ENCODE assay signal across 14 cellular contexts in genomic region chr12:46794593-46795190, GRCh38. TPM values are rescaled to one million over a fixed set of nuclear protein-coding genes. Genes with fewer than 3 reads are reported as not detected.
A peak's percentile ranks its signal among the peaks of the same experiment; 100 is the strongest.
DNase-seq lines count a peak whose midpoint lies in the region; ATAC-seq and TF ChIP-seq lines count a peak whose summit lies in the region.
"Had no signal": no experiment of that assay in that cellular context is flagged by ENCODE, and none has a peak within 500 bp of the region (broad histone marks: within the 10 kb centered on the region; RNA-seq: fewer than 3 reads in every experiment).

No MANE protein-coding gene starts in this region.

- H3K9me3 ChIP-seq in osteoblast (ENCODE audit: low read depth, low read length) = no peaks in the 10 kb centered on the region
- no peaks in the 10 kb centered on the region for H3K9me3 ChIP-seq in WERI-Rb-1 (ENCODE audit: severe bottlenecking)
- H3K9me3 ChIP-seq: ascending aorta had no signal

- no peaks in the 10 kb centered on the region for H4K20me1 ChIP-seq in osteoblast (ENCODE audit: insufficient read depth, low read length)

- H3K27ac ChIP-seq in osteoblast (ENCODE audit: low read depth, low read length) (no peak overlapping the region), WERI-Rb-1 (no peak overlapping the region)
- H3K27ac ChIP-seq: ascending aorta, foreskin keratinocyte had no signal

- no peaks in the 10 kb centered on the region for H3K36me3 Mint-ChIP-seq in activated T-cell treated with anti-CD3 and anti-CD28 coated beads, Interleukin-2, amount 50 U/mL, for 24 hours (ENCODE audit: low read depth)
- H3K36me3 Mint-ChIP-seq in activated T-helper 1 cell treated with anti-CD3 and anti-CD28 coated beads, Interleukin-12 subunit alpha, Interleukin-12 subunit beta, Interleukin-2, Interleukin-4 antibody, amounts not matched to agents 30 ng/mL and 10 ng/mL and 1 ng/mL, durations not matched to agents 14 hours and 24 hours and 36 hours (ENCODE audit: low read depth) = peaks cover 4% of the 10 kb centered on the region

- H3K36me3 ChIP-seq in osteoblast (ENCODE audit: insufficient read depth, low read length) (no peaks in the 10 kb centered on the region), WERI-Rb-1 (no peaks in the 10 kb centered on the region)
- H3K36me3 ChIP-seq: ascending aorta had no signal

- ATAC-seq in GM19463 (IDR thresholded peaks at IDR 0.05; ENCODE audit: unreplicated experiment) = peak; percentile 77
- peak; percentile 82 for ATAC-seq in HG02885 (IDR thresholded peaks at IDR 0.05; ENCODE audit: poor library complexity, unreplicated experiment)
- ATAC-seq: foreskin keratinocyte; left cardiac atrium; naive thymus-derived CD8-positive, alpha-beta T cell had no signal

- peaks cover 7% of the 10 kb centered on the region for H3K27me3 Mint-ChIP-seq in activated T-cell treated with anti-CD3 and anti-CD28 coated beads, Interleukin-2, amount 50 U/mL, for 24 hours
- H3K27me3 Mint-ChIP-seq in activated T-helper 1 cell treated with anti-CD3 and anti-CD28 coated beads, Interleukin-12 subunit alpha, Interleukin-12 subunit beta, Interleukin-2, Interleukin-4 antibody, amounts not matched to agents 30 ng/mL and 10 ng/mL and 1 ng/mL, durations not matched to agents 14 hours and 24 hours and 36 hours (ENCODE audit: insufficient read depth) = peaks cover 2% of the 10 kb centered on the region

- TF ChIP-seq CTCF in osteoblast (IDR thresholded peaks at IDR 0.05; ENCODE audit: extremely low read depth, low read depth, low read length) (no peak), WERI-Rb-1 (IDR thresholded peaks at IDR 0.05; ENCODE audit: low read depth, low read length) (no peak)

- H2AFZ ChIP-seq in osteoblast (ENCODE audit: low read length) = no peak overlapping the region

- no peaks in the 10 kb centered on the region for H3K4me1 ChIP-seq in osteoblast (ENCODE audit: insufficient read depth, low read length)
- H3K4me1 ChIP-seq: ascending aorta had no signal

- peaks cover 10% of the 10 kb centered on the region for H3K4me1 Mint-ChIP-seq in activated T-cell treated with anti-CD3 and anti-CD28 coated beads, Interleukin-2, amount 50 U/mL, for 24 hours (ENCODE audit: low read depth)
- H3K4me1 Mint-ChIP-seq in activated T-helper 1 cell treated with anti-CD3 and anti-CD28 coated beads, Interleukin-12 subunit alpha, Interleukin-12 subunit beta, Interleukin-2, Interleukin-4 antibody, amounts not matched to agents 30 ng/mL and 10 ng/mL and 1 ng/mL, durations not matched to agents 14 hours and 24 hours and 36 hours (ENCODE audit: low read depth) = peaks cover 19% of the 10 kb centered on the region
- H3K4me1 Mint-ChIP-seq: naive thymus-derived CD8-positive, alpha-beta T cell had no signal

- no peak for DNase-seq in activated T-cell treated with anti-CD3 and anti-CD28 coated beads, Interleukin-2, amount 50 U/mL, for 24 hours
- no peak for DNase-seq in activated T-cell treated with anti-CD3 and anti-CD28 coated beads, Interleukin-2, amount 50 U/mL, for 1 hour
- DNase-seq in activated T-helper 1 cell treated with anti-CD3 and anti-CD28 coated beads, Interleukin-12 subunit alpha, Interleukin-12 subunit beta, Interleukin-2, Interleukin-4 antibody, amounts not matched to agents 30 ng/mL and 10 ng/mL and 1 ng/mL, durations not matched to agents 14 hours and 24 hours and 36 hours (ENCODE audit: low spot score) = no peak
- DNase-seq in 8988T = no peak
- DNase-seq in osteoblast (ENCODE audit: insufficient read length, low spot score, missing footprints) = no peak
- no peak for DNase-seq in WERI-Rb-1
- DNase-seq: foreskin keratinocyte; left cardiac atrium; naive thymus-derived CD8-positive, alpha-beta T cell; NCI-H2029; trophoblast cell had no signal

- H3K4me3 Mint-ChIP-seq in activated T-cell treated with anti-CD3 and anti-CD28 coated beads, Interleukin-2, amount 50 U/mL, for 24 hours = no peak overlapping the region
- no peak overlapping the region for H3K4me3 Mint-ChIP-seq in activated T-helper 1 cell treated with anti-CD3 and anti-CD28 coated beads, Interleukin-12 subunit alpha, Interleukin-12 subunit beta, Interleukin-2, Interleukin-4 antibody, amounts not matched to agents 30 ng/mL and 10 ng/mL and 1 ng/mL, durations not matched to agents 14 hours and 24 hours and 36 hours
- H3K4me3 Mint-ChIP-seq: naive thymus-derived CD8-positive, alpha-beta T cell had no signal

- no peaks in the 10 kb centered on the region for H3K79me2 ChIP-seq in osteoblast (ENCODE audit: insufficient read depth, low read length)

- no peaks in the 10 kb centered on the region for H3K9me3 Mint-ChIP-seq in activated T-cell treated with anti-CD3 and anti-CD28 coated beads, Interleukin-2, amount 50 U/mL, for 24 hours
- H3K9me3 Mint-ChIP-seq in activated T-helper 1 cell treated with anti-CD3 and anti-CD28 coated beads, Interleukin-12 subunit alpha, Interleukin-12 subunit beta, Interleukin-2, Interleukin-4 antibody, amounts not matched to agents 30 ng/mL and 10 ng/mL and 1 ng/mL, durations not matched to agents 14 hours and 24 hours and 36 hours = no peaks in the 10 kb centered on the region

- peak overlapping the region; percentile 82 for H3K27ac Mint-ChIP-seq in activated T-cell treated with anti-CD3 and anti-CD28 coated beads, Interleukin-2, amount 50 U/mL, for 24 hours
- H3K27ac Mint-ChIP-seq in activated T-helper 1 cell treated with anti-CD3 and anti-CD28 coated beads, Interleukin-12 subunit alpha, Interleukin-12 subunit beta, Interleukin-2, Interleukin-4 antibody, amounts not matched to agents 30 ng/mL and 10 ng/mL and 1 ng/mL, durations not matched to agents 14 hours and 24 hours and 36 hours = peak overlapping the region; percentile 64
- H3K27ac Mint-ChIP-seq: naive thymus-derived CD8-positive, alpha-beta T cell had no signal

- no peak overlapping the region for H3K4me2 ChIP-seq in osteoblast (ENCODE audit: insufficient read depth, low read length)

- H3K4me3 ChIP-seq in osteoblast (ENCODE audit: insufficient read depth, low read length) = no peak overlapping the region
- H3K4me3 ChIP-seq in WERI-Rb-1 (ENCODE audit: low read depth, low read length) = no peak overlapping the region
- H3K4me3 ChIP-seq: ascending aorta had no signal

- intact Hi-C loops in activated T-helper 1 cell treated with anti-CD3 and anti-CD28 coated beads, Interleukin-12 subunit alpha, Interleukin-12 subunit beta, Interleukin-2, Interleukin-4 antibody, amounts not matched to agents 30 ng/mL and 10 ng/mL and 1 ng/mL, durations not matched to agents 14 hours and 24 hours and 36 hours (cut with micrococcal nuclease) = loop anchor here (2.0 to 10.0 kb wide), 3 partner anchors 32 to 410 kb away; no protein-coding TSS in a partner anchor

- H3K27me3 ChIP-seq in osteoblast (ENCODE audit: insufficient read depth, low read length) (no peaks in the 10 kb centered on the region), WERI-Rb-1 (ENCODE audit: insufficient read depth, low read depth, severe bottlenecking) (peaks cover 16% of the 10 kb centered on the region)
- H3K27me3 ChIP-seq: ascending aorta, foreskin keratinocyte had no signal

RNA-seq across cellular contexts. Expression of gene SLC38A4, which starts 31.1 kb away (rescaled TPM):
- not detected in 2 replicates for total RNA-seq in activated T-helper 1 cell treated with anti-CD3 and anti-CD28 coated beads, Interleukin-12 subunit alpha, Interleukin-12 subunit beta, Interleukin-2, Interleukin-4 antibody, amounts not matched to agents 30 ng/mL and 10 ng/mL and 1 ng/mL, durations not matched to agents 14 hours and 24 hours and 36 hours
- 0.72 and 1.2 TPM in 2 replicates for total RNA-seq in osteoblast
- total RNA-seq: ascending aorta; naive thymus-derived CD8-positive, alpha-beta T cell had no signal
